8 cellular contexts compared by ENCODE assay signal in the genomic region with DNA sequence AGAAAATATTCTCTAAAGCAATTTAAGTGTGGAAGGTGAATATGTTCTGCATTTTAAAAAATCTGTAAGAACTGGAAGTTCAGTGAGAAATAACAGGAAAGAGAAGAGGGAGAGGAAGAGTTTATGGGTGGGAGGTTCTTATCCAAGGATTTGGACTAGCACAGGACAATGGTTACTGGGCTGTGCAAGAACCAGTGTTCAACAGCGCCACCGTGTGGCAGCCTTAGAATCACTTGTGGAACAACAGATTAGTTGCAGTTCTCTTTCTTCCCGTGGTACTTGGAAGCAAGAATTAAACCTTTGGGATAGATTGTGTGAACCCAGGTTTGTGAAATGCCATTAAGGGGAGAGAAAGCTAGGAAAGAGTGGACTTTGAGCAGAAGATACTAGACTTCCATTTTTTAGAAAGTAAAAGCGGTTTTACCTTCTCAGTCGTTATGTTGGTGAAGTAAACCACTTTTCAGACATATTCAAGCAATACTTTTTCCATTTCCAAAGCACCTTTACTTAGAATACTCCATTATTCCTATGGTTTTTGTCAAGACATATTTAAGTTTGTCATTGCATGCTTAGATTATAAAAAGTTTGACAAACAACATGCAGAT.
DNase-seq lines count a peak whose midpoint lies in the region; ATAC-seq and TF ChIP-seq lines count a peak whose summit lies in the region.

No MANE protein-coding gene starts in this region.

- no peaks in the 10 kb centered on the region for H3K4me1 ChIP-seq in fibroblast of lung (ENCODE audit: control insufficient read depth, extremely low read depth, insufficient read depth, low read length)
- no peaks in the 10 kb centered on the region for H3K4me1 ChIP-seq in uterus

- H3K36me3 ChIP-seq in fibroblast of lung (ENCODE audit: control insufficient read depth, insufficient read depth, low read length) (no peaks in the 10 kb centered on the region), uterus (no peaks in the 10 kb centered on the region)

- H3K4me3 ChIP-seq in AG04450 (ENCODE audit: low read depth, low read length) (no peak overlapping the region), fibroblast of lung (replicated peaks in 1 of 4; ENCODE audit: control extremely low read depth in 1 of 4, insufficient read depth in 1 of 4, low read depth in 3 of 4, low read length in 4 of 4) (no peak overlapping the region), uterus (no peak overlapping the region)

- no peak for ATAC-seq in stimulated activated effector memory CD8-positive, alpha-beta T cell treated with anti-CD3 and anti-CD28 coated beads, Interleukin-12 subunit alpha, Interleukin-12 subunit beta, amount 100 ng/mL, for 72 hours
- no peak for ATAC-seq in HG03354 (IDR thresholded peaks at IDR 0.05; ENCODE audit: poor library complexity, severe bottlenecking, unreplicated experiment)

- no peak for TF ChIP-seq POLR2A in uterus (IDR thresholded peaks at IDR 0.05)

- no peaks in the 10 kb centered on the region for H3K79me2 ChIP-seq in fibroblast of lung (ENCODE audit: control insufficient read depth, insufficient read depth, low read length)

- TF ChIP-seq CTCF in AG04450 (IDR thresholded peaks at IDR 0.05; ENCODE audit: low read depth, low read length): peak; percentile 44
- TF ChIP-seq CTCF in GM12874 (IDR thresholded peaks at IDR 0.05; ENCODE audit: insufficient read depth, low read depth, low read length): peak; percentile 58; the same call in 1 of the 2 replicates
- peak; percentile 55 for TF ChIP-seq CTCF in RWPE1 (conservative IDR thresholded peaks at IDR 0.05; ENCODE audit: low read depth)
- peak; percentile 26 to 45 for TF ChIP-seq CTCF in fibroblast of lung (conservative IDR thresholded peaks at IDR 0.05 in 1 of 2, IDR thresholded peaks at IDR 0.05 in 1 of 2; ENCODE audit: low read depth in 1 of 2, low read length in 2 of 2)
- TF ChIP-seq CTCF in uterus (IDR thresholded peaks at IDR 0.05): no peak

- H3K27ac ChIP-seq in AG04450 (ENCODE audit: low read depth, low read length): no peak overlapping the region
- no peak overlapping the region for H3K27ac ChIP-seq in RWPE1
- no peak overlapping the region for H3K27ac ChIP-seq in fibroblast of lung (ENCODE audit: insufficient read depth, low read length)
- no peak overlapping the region for H3K27ac ChIP-seq in uterus

- H3K36me3 Mint-ChIP-seq in stimulated activated effector memory CD8-positive, alpha-beta T cell treated with anti-CD3 and anti-CD28 coated beads, Interleukin-12 subunit alpha, Interleukin-12 subunit beta, amount 100 ng/mL, for 72 hours: no peaks in the 10 kb centered on the region

- H3K9me3 Mint-ChIP-seq in stimulated activated effector memory CD8-positive, alpha-beta T cell treated with anti-CD3 and anti-CD28 coated beads, Interleukin-12 subunit alpha, Interleukin-12 subunit beta, amount 100 ng/mL, for 72 hours: peaks cover 26% of the 10 kb centered on the region

- H2AFZ ChIP-seq in fibroblast of lung (ENCODE audit: low read length): no peak overlapping the region

- H3K9me3 ChIP-seq in AG04450 (ENCODE audit: control insufficient read depth, insufficient read depth, low read length) (peaks cover 9% of the 10 kb centered on the region), fibroblast of lung (ENCODE audit: control insufficient read depth, insufficient read depth, low read depth, low read length) (no peaks in the 10 kb centered on the region), uterus (peaks cover 0 to 12% of the 10 kb centered on the region in 2 donors)

- no peak overlapping the region for H3K4me3 Mint-ChIP-seq in stimulated activated effector memory CD8-positive, alpha-beta T cell treated with anti-CD3 and anti-CD28 coated beads, Interleukin-12 subunit alpha, Interleukin-12 subunit beta, amount 100 ng/mL, for 72 hours

- H4K20me1 ChIP-seq in fibroblast of lung (ENCODE audit: control insufficient read depth, extremely low read depth, insufficient read depth, low read length): no peaks in the 10 kb centered on the region

- H3K27me3 ChIP-seq in AG04450 (ENCODE audit: control insufficient read depth, insufficient read depth, low read length) (no peaks in the 10 kb centered on the region), fibroblast of lung (ENCODE audit: control insufficient read depth, insufficient read depth, low read length) (no peaks in the 10 kb centered on the region), uterus (no peaks in the 10 kb centered on the region)

- intact Hi-C loops in uterus (cut with DNase I; ENCODE audit: low total_unique reads): no loop called here

- POLR2A ChIA-PET in AG04450 (lab: Yijun Ruan, JAX): no interaction called here
- POLR2A ChIA-PET in RWPE1 (lab: Yijun Ruan, JAX; ENCODE audit: low non-redundant PET): no interaction called here

- H3K4me1 Mint-ChIP-seq in stimulated activated effector memory CD8-positive, alpha-beta T cell treated with anti-CD3 and anti-CD28 coated beads, Interleukin-12 subunit alpha, Interleukin-12 subunit beta, amount 100 ng/mL, for 72 hours: no peaks in the 10 kb centered on the region

- H3K4me2 ChIP-seq in fibroblast of lung (ENCODE audit: extremely low read depth, insufficient read depth, low read length): no peak overlapping the region

- no peak overlapping the region for H3K27ac Mint-ChIP-seq in stimulated activated effector memory CD8-positive, alpha-beta T cell treated with anti-CD3 and anti-CD28 coated beads, Interleukin-12 subunit alpha, Interleukin-12 subunit beta, amount 100 ng/mL, for 72 hours

- CTCF ChIA-PET in AG04450 (lab: Charles Lee): no interaction called here
- CTCF ChIA-PET in RWPE1 (lab: Yijun Ruan, JAX): interaction anchor here (0.6 kb wide), 1 partner anchor 26 kb away, joined by 4 read pairs; no protein-coding TSS in a partner anchor

- DNase-seq in AG04450 (ENCODE audit: low read depth, low spot score): no peak
- DNase-seq in RWPE1 (ENCODE audit: low spot score): no peak
- peak; percentile 1 to 18 for DNase-seq in fibroblast of lung (ENCODE audit: low read depth in 2 of 2)
- peak; percentile 9 to 67 for DNase-seq in stimulated activated effector memory CD8-positive, alpha-beta T cell treated with anti-CD3 and anti-CD28 coated beads, Interleukin-12 subunit alpha, Interleukin-12 subunit beta, amount 100 ng/mL, for 72 hours (ENCODE audit: low spot score in 2 of 2)
- DNase-seq in uterus: no peak
- no peak for DNase-seq in DMS79 treated with DMSO at 0.1 percent for 48 hours (lab: John Stamatoyannopoulos, UW)

- H3K9ac ChIP-seq in fibroblast of lung (ENCODE audit: insufficient read depth, low read length): no peak overlapping the region

Comparison
In these comparisons a context has a peak if more than half of its experiments do, and no peak if none do; other contexts are left out.
1. DNase-seq: peak in fibroblast of lung (2 of 2) and stimulated activated effector memory CD8-positive, alpha-beta T cell treated with anti-CD3 and anti-CD28 coated beads, Interleukin-12 subunit alpha, Interleukin-12 subunit beta, amount 100 ng/mL, for 72 hours (2 of 2); none in AG04450 (single experiment), RWPE1 (single experiment), uterus (0 of 2) and DMS79 treated with DMSO at 0.1 percent for 48 hours (single experiment).
2. CTCF ChIP-seq: peak in AG04450 (single experiment), GM12874 (single experiment), RWPE1 (single experiment) and fibroblast of lung (2 of 2); none in uterus (0 of 4).